In the genomic region with DNA sequence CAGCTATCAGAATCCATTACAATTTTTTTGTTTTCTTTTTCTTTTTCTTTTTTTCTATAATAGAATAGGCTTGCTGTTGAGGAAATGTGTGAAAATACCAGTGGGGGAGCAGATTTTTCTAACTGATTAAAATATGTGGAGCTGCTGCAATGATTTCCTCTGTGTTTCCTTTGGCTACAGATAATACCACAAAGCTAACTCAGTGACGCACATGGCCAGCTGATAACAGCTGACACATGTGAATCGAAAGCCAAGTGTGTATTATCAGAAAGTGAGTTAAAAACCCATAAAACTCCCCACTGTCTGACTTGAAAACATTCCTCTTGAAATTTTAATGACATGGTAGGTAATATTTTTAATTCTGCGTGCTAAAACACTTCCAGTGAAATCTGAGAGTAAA, we compare ENCODE assay signal across 9 cellular contexts.
DNase-seq lines count a peak whose midpoint lies in the region; ATAC-seq and TF ChIP-seq lines count a peak whose summit lies in the region.
"Had no signal": no experiment of that assay in that cellular context is flagged by ENCODE, and none has a peak within 500 bp of the region (broad histone marks: within the 10 kb centered on the region; RNA-seq: fewer than 3 reads in every experiment).

No MANE protein-coding gene starts in this region.

- H3K4me1 Mint-ChIP-seq in activated T-cell treated with anti-CD3 and anti-CD28 coated beads, Interleukin-2, amount 50 U/mL, for 72 hours (ENCODE audit: low read depth): peaks cover 44% of the 10 kb centered on the region
- H3K4me1 Mint-ChIP-seq in memory B cell: no peaks in the 10 kb centered on the region
- no peaks in the 10 kb centered on the region for H3K4me1 Mint-ChIP-seq in glutamatergic neuron (ENCODE audit: low read depth, unreplicated experiment)
- H3K4me1 Mint-ChIP-seq: neural crest cell had no signal

- TF ChIP-seq POLR2A in GM18505 (IDR thresholded peaks at IDR 0.05; ENCODE audit: borderline replicate concordance, extremely low read depth, insufficient read depth, insufficient read length): no peak

- peak overlapping the region; percentile 52 to 72 for H3K4me3 Mint-ChIP-seq in activated T-cell treated with anti-CD3 and anti-CD28 coated beads, Interleukin-2, amount 50 U/mL, for 72 hours
- no peak overlapping the region for H3K4me3 Mint-ChIP-seq in memory B cell
- H3K4me3 Mint-ChIP-seq in glutamatergic neuron (ENCODE audit: unreplicated experiment): no peak overlapping the region
- H3K4me3 Mint-ChIP-seq: neural crest cell had no signal

- DNase-seq in activated T-cell treated with anti-CD3 and anti-CD28 coated beads, Interleukin-2, amount 50 U/mL, for 72 hours: peak; percentile 41 to 48
- DNase-seq in memory B cell (ENCODE audit: low spot score in 2 of 2): no peak
- DNase-seq in NCI-H187 (lab: John Stamatoyannopoulos, UW): no peak
- no peak for DNase-seq in glutamatergic neuron
- DNase-seq in NCI-H2107 treated with DMSO at 0.1 percent for 48 hours (lab: John Stamatoyannopoulos, UW; ENCODE audit: unreplicated experiment): no peak
- no peak for DNase-seq in SIG-M5 treated with dmso at 0.1 percent for 504 hours (lab: John Stamatoyannopoulos, UW; ENCODE audit: unreplicated experiment)

- H3K36me3 Mint-ChIP-seq in activated T-cell treated with anti-CD3 and anti-CD28 coated beads, Interleukin-2, amount 50 U/mL, for 72 hours (ENCODE audit: insufficient read depth in 2 of 2): peaks cover 4 to 12% of the 10 kb centered on the region in 2 donors
- no peaks in the 10 kb centered on the region for H3K36me3 Mint-ChIP-seq in memory B cell
- H3K36me3 Mint-ChIP-seq in glutamatergic neuron (ENCODE audit: unreplicated experiment): no peaks in the 10 kb centered on the region

- peaks cover 1 to 6% of the 10 kb centered on the region in 2 donors for H3K9me3 Mint-ChIP-seq in activated T-cell treated with anti-CD3 and anti-CD28 coated beads, Interleukin-2, amount 50 U/mL, for 72 hours
- H3K9me3 Mint-ChIP-seq in memory B cell (no peaks in the 10 kb centered on the region), glutamatergic neuron (ENCODE audit: unreplicated experiment) (no peaks in the 10 kb centered on the region)
- H3K9me3 Mint-ChIP-seq: neural crest cell had no signal

- peak; percentile 73 for ATAC-seq in GM18505 (IDR thresholded peaks at IDR 0.05; ENCODE audit: unreplicated experiment)
- ATAC-seq in HG02981 (IDR thresholded peaks at IDR 0.05; ENCODE audit: unreplicated experiment): peak; percentile 84
- peak; percentile 84 to 91 for ATAC-seq in activated T-cell treated with anti-CD3 and anti-CD28 coated beads, Interleukin-2, amount 50 U/mL, for 72 hours (replicated peaks in 1 of 2)
- ATAC-seq in memory B cell (ENCODE audit: low read depth): peak; percentile 35

- no peaks in the 10 kb centered on the region for H3K27me3 Mint-ChIP-seq in activated T-cell treated with anti-CD3 and anti-CD28 coated beads, Interleukin-2, amount 50 U/mL, for 72 hours (ENCODE audit: low read depth)
- H3K27me3 Mint-ChIP-seq in memory B cell (peaks cover 2% of the 10 kb centered on the region), glutamatergic neuron (ENCODE audit: unreplicated experiment) (no peaks in the 10 kb centered on the region)

- no peak for TF ChIP-seq CTCF in glutamatergic neuron (IDR thresholded peaks at IDR 0.05; ENCODE audit: partially characterized antibody, unreplicated experiment)

- H3K27ac Mint-ChIP-seq in activated T-cell treated with anti-CD3 and anti-CD28 coated beads, Interleukin-2, amount 50 U/mL, for 72 hours: peak overlapping the region; percentile 38
- H3K27ac Mint-ChIP-seq in memory B cell (no peak overlapping the region), glutamatergic neuron (ENCODE audit: unreplicated experiment) (no peak overlapping the region)

Comparison
In these comparisons a context has a peak if more than half of its experiments do, and no peak if none do; other contexts are left out.
1. ATAC-seq: peak in every context shown above with its lines; median percentile 88 in activated T-cell treated with anti-CD3 and anti-CD28 coated beads, Interleukin-2, amount 50 U/mL, for 72 hours; 84 in HG02981; 73 in GM18505; 35 in memory B cell.
2. DNase-seq: peak in activated T-cell treated with anti-CD3 and anti-CD28 coated beads, Interleukin-2, amount 50 U/mL, for 72 hours (2 of 2); none in memory B cell (0 of 2), NCI-H187 (0 of 2), glutamatergic neuron (single experiment), NCI-H2107 treated with DMSO at 0.1 percent for 48 hours (single experiment) and SIG-M5 treated with dmso at 0.1 percent for 504 hours (single experiment).
3. H3K4me3 Mint-ChIP-seq: peak in activated T-cell treated with anti-CD3 and anti-CD28 coated beads, Interleukin-2, amount 50 U/mL, for 72 hours (2 of 2); none in memory B cell (single experiment) and glutamatergic neuron (single experiment).